1 cellular context compared by ENCODE assay signal in genomic region chr11:1760351-1761109, GRCh38.
A peak's percentile ranks its signal among the peaks of the same experiment; 100 is the strongest.
TF ChIP-seq lines count a peak whose summit lies in the region.

No MANE protein-coding gene starts in this region.

TF ChIP-seq in K562, 482 proteins besides CTCF, POLR2A, EP300 and RAD21 (continued from another document and continues in another):
- TF ChIP-seq RBM17 (IDR thresholded peaks at IDR 0.05; ENCODE audit: borderline replicate concordance, low read depth, low read length): no peak
- peak; percentile 46; the same call in 1 of the 2 replicates for TF ChIP-seq ATF3 (IDR thresholded peaks at IDR 0.05)
- no peak for TF ChIP-seq ATF3 (CRISPR knock-in tag; conservative IDR thresholded peaks at IDR 0.05)
- TF ChIP-seq ZEB2 (IDR thresholded peaks at IDR 0.05): no peak
- no peak for TF ChIP-seq POLR2B (IDR thresholded peaks at IDR 0.05; ENCODE audit: low read depth, partially characterized antibody)
- TF ChIP-seq E2F1 (CRISPR knock-in tag; IDR thresholded peaks at IDR 0.05): no peak
- no peak for TF ChIP-seq SRSF7 (optimal IDR thresholded peaks at IDR 0.05; ENCODE audit: low read depth, low read length)
- no peak for TF ChIP-seq ZNF224 (CRISPR knock-in tag; IDR thresholded peaks at IDR 0.05)
- TF ChIP-seq CTBP1 (IDR thresholded peaks at IDR 0.05; ENCODE audit: borderline replicate concordance): no peak
- TF ChIP-seq ZNF277 (CRISPR knock-in tag; IDR thresholded peaks at IDR 0.05; ENCODE audit: borderline replicate concordance): no peak
- no peak for TF ChIP-seq CEBPZ (IDR thresholded peaks at IDR 0.05; ENCODE audit: borderline replicate concordance, low read depth, low read length)
- TF ChIP-seq KAT7 (CRISPR knock-in tag; IDR thresholded peaks at IDR 0.05; ENCODE audit: borderline replicate concordance): no peak
- TF ChIP-seq MAX (CRISPR knock-in tag; IDR thresholded peaks at IDR 0.05): peak; percentile 63
- no peak for TF ChIP-seq DMBX1 (CRISPR knock-in tag; IDR thresholded peaks at IDR 0.05; ENCODE audit: borderline replicate concordance)
- TF ChIP-seq ZNF696 (CRISPR knock-in tag; conservative IDR thresholded peaks at IDR 0.05): no peak
- no peak for TF ChIP-seq ZNF445 (CRISPR knock-in tag; IDR thresholded peaks at IDR 0.05; ENCODE audit: low read depth)
- no peak for TF ChIP-seq FOXO4 (CRISPR knock-in tag; IDR thresholded peaks at IDR 0.05)
- TF ChIP-seq PYGO2 (tag; IDR thresholded peaks at IDR 0.05): no peak
- peak; percentile 91 for TF ChIP-seq MAFG (tag; conservative IDR thresholded peaks at IDR 0.05)
- TF ChIP-seq CC2D1A (IDR thresholded peaks at IDR 0.05): no peak
- no peak for TF ChIP-seq ZSCAN29 (IDR thresholded peaks at IDR 0.05)
- TF ChIP-seq MTA3 (IDR thresholded peaks at IDR 0.05; ENCODE audit: borderline replicate concordance): no peak
- TF ChIP-seq FUS (optimal IDR thresholded peaks at IDR 0.05; ENCODE audit: low read depth, low read length): no peak
- peak; percentile 93 for TF ChIP-seq ZBTB33 (CRISPR knock-in tag; IDR thresholded peaks at IDR 0.05)
- 0 out of 2 replicates have a peak, but pooled peaks have one; percentile 21 for TF ChIP-seq GATAD2B (IDR thresholded peaks at IDR 0.05; ENCODE audit: borderline replicate concordance)
- peak in 1 of 2 experiments; percentile 66; a peak in 1 of 4 replicates for TF ChIP-seq ZNF639 (CRISPR knock-in tag; conservative IDR thresholded peaks at IDR 0.05 in 1 of 2, IDR thresholded peaks at IDR 0.05 in 1 of 2)
- no peak for TF ChIP-seq ZBTB5 (IDR thresholded peaks at IDR 0.05)
- peak in 1 of 2 experiments; percentile 67; a peak in 3 of 4 replicates for TF ChIP-seq MNT (conservative IDR thresholded peaks at IDR 0.05)
- TF ChIP-seq MAFF (IDR thresholded peaks at IDR 0.05; ENCODE audit: low read length): peak; percentile 40; the same call in 1 of the 2 replicates
- no peak for TF ChIP-seq NFATC3 (IDR thresholded peaks at IDR 0.05)
- TF ChIP-seq TOE1 (IDR thresholded peaks at IDR 0.05; ENCODE audit: borderline replicate concordance): no peak
- TF ChIP-seq TOE1 (CRISPR knock-in tag; IDR thresholded peaks at IDR 0.05; ENCODE audit: borderline replicate concordance, low read depth): no peak
- no peak for TF ChIP-seq SIRT6 (IDR thresholded peaks at IDR 0.05; ENCODE audit: low read depth, low read length)
- no peak for TF ChIP-seq ILK (tag; IDR thresholded peaks at IDR 0.05; ENCODE audit: borderline replicate concordance, low read depth)
- peak; percentile 60 for TF ChIP-seq PRDM10 (IDR thresholded peaks at IDR 0.05; ENCODE audit: partially characterized antibody)
- TF ChIP-seq ZNF174 (CRISPR knock-in tag; IDR thresholded peaks at IDR 0.05): no peak
- TF ChIP-seq ETV6 (IDR thresholded peaks at IDR 0.05; ENCODE audit: borderline replicate concordance in 1 of 2, low read depth in 2 of 2, low read length in 1 of 2): no peak
- TF ChIP-seq ETV6 (CRISPR knock-in tag; IDR thresholded peaks at IDR 0.05; ENCODE audit: borderline replicate concordance): no peak
- peak; percentile 93 for TF ChIP-seq VEZF1 (CRISPR knock-in tag; IDR thresholded peaks at IDR 0.05)
